In the genomic region with DNA sequence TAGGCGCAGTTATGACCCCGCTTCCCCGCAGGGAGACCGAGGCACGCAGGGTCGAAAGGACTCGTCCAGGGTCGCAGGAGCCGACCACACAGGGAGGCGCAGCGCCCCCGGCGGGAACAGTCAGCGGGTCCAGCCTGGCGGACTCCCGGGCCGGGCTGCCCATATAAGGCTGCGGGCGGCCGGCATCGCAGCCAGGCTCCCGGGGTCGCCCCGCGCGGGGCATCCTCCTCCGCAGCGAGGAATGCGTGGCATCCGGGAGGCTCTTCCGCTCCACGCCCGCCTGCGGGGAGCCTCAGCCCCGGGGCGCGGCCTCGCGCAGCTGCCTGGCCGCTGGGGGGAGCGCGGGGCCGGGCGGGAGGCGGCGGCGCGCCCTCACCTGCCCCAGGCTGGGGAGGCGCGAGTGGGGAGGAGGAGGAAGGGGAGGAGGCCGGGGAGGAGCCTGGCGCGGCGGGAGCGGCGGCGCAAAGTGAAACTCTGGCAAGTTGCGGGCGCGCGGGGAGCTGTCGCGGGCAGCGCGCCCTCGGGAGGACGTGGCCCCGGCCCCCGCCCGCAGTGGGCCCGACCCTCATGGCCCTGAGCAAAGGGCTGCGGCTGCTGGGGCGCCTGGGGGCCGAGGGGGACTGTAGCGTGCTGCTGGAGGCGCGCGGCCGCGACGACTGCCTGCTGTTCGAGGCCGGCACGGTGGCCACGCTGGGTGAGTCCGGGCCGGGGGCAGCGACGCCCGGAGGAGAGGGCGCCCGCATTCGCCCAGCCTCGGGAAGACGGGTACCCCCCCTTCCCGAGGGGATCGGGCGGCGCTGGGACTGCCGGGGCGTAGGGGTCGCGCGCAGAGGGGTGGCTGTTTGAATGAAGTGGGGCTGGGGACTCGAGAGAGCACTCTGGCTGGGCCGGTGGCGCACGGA, we compare ENCODE assay signal across 8 cellular contexts. TPM values are rescaled to one million over a fixed set of nuclear protein-coding genes. Genes with fewer than 3 reads are reported as not detected.
A peak's percentile ranks its signal among the peaks of the same experiment; 100 is the strongest.
DNase-seq lines count a peak whose midpoint lies in the region; ATAC-seq and TF ChIP-seq lines count a peak whose summit lies in the region.

Gene SYNJ2 (plus strand): TSS at position 469 of the 902 bp plus-strand sequence. CDS start 99 bp downstream, at position 568.

- H3K79me2 ChIP-seq in SU-DHL-6 (ENCODE audit: insufficient read depth, low read length), result no peaks in the 10 kb centered on the region

- peak within 1 kb of the TSS; percentile 66 for H3K9ac ChIP-seq in SU-DHL-6 (ENCODE audit: low read length)

- H3K27me3 ChIP-seq in SU-DHL-6 (ENCODE audit: low read length), result no peaks in the 10 kb centered on the region

- H3K36me3 Mint-ChIP-seq in IgD-negative memory B cell, result no peaks in the 10 kb centered on the region
- peaks cover 13% of the 10 kb centered on the region for H3K36me3 Mint-ChIP-seq in activated naive CD8-positive, alpha-beta T cell treated with anti-CD3 and anti-CD28 coated beads for 36 hours

- peak; percentile 57 for TF ChIP-seq CTCF in SU-DHL-6 (IDR thresholded peaks at IDR 0.05; ENCODE audit: insufficient read depth, low read length, poor library complexity, severe bottlenecking)

- H3K4me3 Mint-ChIP-seq in IgD-negative memory B cell, result peak within 1 kb of the TSS; percentile 89 to 98 (median 91)
- peak within 1 kb of the TSS; percentile 83 for H3K4me3 Mint-ChIP-seq in activated naive CD8-positive, alpha-beta T cell treated with anti-CD3 and anti-CD28 coated beads for 36 hours

- peak within 1 kb of the TSS; percentile 57 to 88 (median 86) for H3K27ac Mint-ChIP-seq in IgD-negative memory B cell
- peak within 1 kb of the TSS; percentile 88 for H3K27ac Mint-ChIP-seq in activated naive CD8-positive, alpha-beta T cell treated with anti-CD3 and anti-CD28 coated beads for 36 hours

- H3K4me1 Mint-ChIP-seq in IgD-negative memory B cell, result peaks cover 16 to 24% (median 22%) of the 10 kb centered on the region in 3 donors
- H3K4me1 Mint-ChIP-seq in activated naive CD8-positive, alpha-beta T cell treated with anti-CD3 and anti-CD28 coated beads for 36 hours, result peaks cover 36% of the 10 kb centered on the region

- DNase-seq in DMS79 treated with DMSO at 0.1 percent for 48 hours (lab: John Stamatoyannopoulos, UW), result peak; percentile 59
- peak; percentile 84 for DNase-seq in activated naive CD8-positive, alpha-beta T cell treated with anti-CD3 and anti-CD28 coated beads for 36 hours
- DNase-seq in cardiac septum (ENCODE audit: low spot score), result peak; percentile 94
- peak; percentile 92 for DNase-seq in posterior vena cava (ENCODE audit: low spot score)
- peak; percentile 86 for DNase-seq in ureter (ENCODE audit: low spot score)

- no peaks in the 10 kb centered on the region for H3K9me3 Mint-ChIP-seq in IgD-negative memory B cell
- H3K9me3 Mint-ChIP-seq in activated naive CD8-positive, alpha-beta T cell treated with anti-CD3 and anti-CD28 coated beads for 36 hours, result no peaks in the 10 kb centered on the region

- H3K27ac ChIP-seq in SU-DHL-6 (ENCODE audit: low read depth, low read length), result no peak within 1 kb of the TSS

- peak within 1 kb of the TSS; percentile 82 for H2AFZ ChIP-seq in SU-DHL-6 (ENCODE audit: low read depth, low read length, severe bottlenecking)

- no peaks in the 10 kb centered on the region for H3F3A ChIP-seq in SU-DHL-6 (ENCODE audit: insufficient read depth)

- H4K20me1 ChIP-seq in SU-DHL-6 (ENCODE audit: low read depth, low read length), result no peaks in the 10 kb centered on the region

- ATAC-seq in GM21619 (IDR thresholded peaks at IDR 0.05; ENCODE audit: unreplicated experiment), result peak; percentile 79

- no peaks in the 10 kb centered on the region for H3K27me3 Mint-ChIP-seq in IgD-negative memory B cell
- H3K27me3 Mint-ChIP-seq in activated naive CD8-positive, alpha-beta T cell treated with anti-CD3 and anti-CD28 coated beads for 36 hours, result no peaks in the 10 kb centered on the region

- H3K9me3 ChIP-seq in SU-DHL-6 (ENCODE audit: insufficient read depth, low read length), result no peaks in the 10 kb centered on the region

- H3K4me2 ChIP-seq in SU-DHL-6 (ENCODE audit: low read depth, low read length, poor library complexity, severe bottlenecking), result peak within 1 kb of the TSS; percentile 65

- intact Hi-C loops in cardiac septum (cut with DNase I), result loop anchor here (5.0 kb wide), 3 partner anchors 46 to 91 kb away; no protein-coding TSS in a partner anchor
- intact Hi-C loops in posterior vena cava (cut with DNase I), result loop anchor here in 1 of 2 donors (2.0 kb wide), 1 partner anchor 87 kb away; no protein-coding TSS in a partner anchor

- peak within 1 kb of the TSS; percentile 70 for H3K4me3 ChIP-seq in SU-DHL-6 (ENCODE audit: insufficient read depth, low read length, poor library complexity, severe bottlenecking)

- H3K36me3 ChIP-seq in SU-DHL-6 (ENCODE audit: low read length), result no peaks in the 10 kb centered on the region

- H3K9me2 ChIP-seq in SU-DHL-6 (replicated peaks; ENCODE audit: insufficient read depth, low read length), result no peaks in the 10 kb centered on the region

RNA-seq across cellular contexts. Expression of gene SYNJ2, which starts in this region (rescaled TPM):
- 13.7 TPM for polyA plus RNA-seq in IgD-negative memory B cell
- total RNA-seq in activated naive CD8-positive, alpha-beta T cell treated with anti-CD3 and anti-CD28 coated beads for 36 hours, result 10 to 100 TPM; 28.1 to 29.4 TPM
- total RNA-seq in cardiac septum (24.0 TPM), posterior vena cava (10 to 100 TPM; 19.6 to 30.4 TPM), ureter (23.6 TPM)
